In the genomic region with DNA sequence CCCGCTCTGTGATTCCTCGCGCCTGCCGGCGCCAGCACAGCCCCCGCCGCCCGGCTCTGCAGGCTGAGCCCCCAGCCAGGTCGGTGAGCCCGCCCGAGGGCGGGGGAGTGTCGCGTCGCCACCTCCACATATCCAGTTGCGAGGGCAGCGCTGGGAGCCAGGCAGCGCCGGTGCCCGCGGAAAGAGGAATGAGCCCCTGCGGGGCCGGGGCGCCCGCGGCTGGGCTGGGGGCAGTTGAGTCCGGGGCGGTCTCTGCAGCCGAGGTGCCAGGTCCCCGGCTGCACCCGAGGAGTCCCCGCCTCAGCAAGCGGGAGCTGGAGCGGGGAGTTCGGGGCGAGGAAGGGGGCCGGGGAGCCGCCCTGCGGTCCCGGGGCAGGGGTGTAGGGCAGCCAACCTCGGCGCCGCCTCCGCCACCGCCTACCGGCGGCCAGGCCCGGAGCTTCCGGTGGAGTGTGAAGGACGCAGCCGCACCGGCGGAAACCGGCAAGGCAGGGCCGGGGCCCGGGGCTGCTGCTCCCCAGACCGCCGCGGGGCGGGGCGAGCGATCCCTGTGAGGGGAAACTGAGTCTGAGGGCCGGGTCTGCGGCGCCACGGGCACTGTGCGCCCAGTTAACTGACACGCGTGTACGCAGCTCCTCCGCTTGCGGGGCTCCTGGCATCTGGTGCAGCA, we compare ENCODE assay signal across 1 cellular context.
TF ChIP-seq lines count a peak whose summit lies in the region.

No MANE protein-coding gene starts in this region.

TF ChIP-seq in K562, 482 proteins besides CTCF, POLR2A, EP300 and RAD21:
- TF ChIP-seq, protein P1, sequence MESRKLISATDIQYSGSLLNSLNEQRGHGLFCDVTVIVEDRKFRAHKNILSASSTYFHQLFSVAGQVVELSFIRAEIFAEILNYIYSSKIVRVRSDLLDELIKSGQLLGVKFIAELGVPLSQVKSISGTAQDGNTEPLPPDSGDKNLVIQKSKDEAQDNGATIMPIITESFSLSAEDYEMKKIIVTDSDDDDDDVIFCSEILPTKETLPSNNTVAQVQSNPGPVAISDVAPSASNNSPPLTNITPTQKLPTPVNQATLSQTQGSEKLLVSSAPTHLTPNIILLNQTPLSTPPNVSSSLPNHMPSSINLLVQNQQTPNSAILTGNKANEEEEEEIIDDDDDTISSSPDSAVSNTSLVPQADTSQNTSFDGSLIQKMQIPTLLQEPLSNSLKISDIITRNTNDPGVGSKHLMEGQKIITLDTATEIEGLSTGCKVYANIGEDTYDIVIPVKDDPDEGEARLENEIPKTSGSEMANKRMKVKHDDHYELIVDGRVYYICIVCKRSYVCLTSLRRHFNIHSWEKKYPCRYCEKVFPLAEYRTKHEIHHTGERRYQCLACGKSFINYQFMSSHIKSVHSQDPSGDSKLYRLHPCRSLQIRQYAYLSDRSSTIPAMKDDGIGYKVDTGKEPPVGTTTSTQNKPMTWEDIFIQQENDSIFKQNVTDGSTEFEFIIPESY (CRISPR knock-in tag; IDR thresholded peaks at IDR 0.05), result peak; percentile 39; the same call in 1 of the 2 replicates
- no peak for TF ChIP-seq PTTG1 (tag; IDR thresholded peaks at IDR 0.05; ENCODE audit: low read depth)
- TF ChIP-seq, protein P2, sequence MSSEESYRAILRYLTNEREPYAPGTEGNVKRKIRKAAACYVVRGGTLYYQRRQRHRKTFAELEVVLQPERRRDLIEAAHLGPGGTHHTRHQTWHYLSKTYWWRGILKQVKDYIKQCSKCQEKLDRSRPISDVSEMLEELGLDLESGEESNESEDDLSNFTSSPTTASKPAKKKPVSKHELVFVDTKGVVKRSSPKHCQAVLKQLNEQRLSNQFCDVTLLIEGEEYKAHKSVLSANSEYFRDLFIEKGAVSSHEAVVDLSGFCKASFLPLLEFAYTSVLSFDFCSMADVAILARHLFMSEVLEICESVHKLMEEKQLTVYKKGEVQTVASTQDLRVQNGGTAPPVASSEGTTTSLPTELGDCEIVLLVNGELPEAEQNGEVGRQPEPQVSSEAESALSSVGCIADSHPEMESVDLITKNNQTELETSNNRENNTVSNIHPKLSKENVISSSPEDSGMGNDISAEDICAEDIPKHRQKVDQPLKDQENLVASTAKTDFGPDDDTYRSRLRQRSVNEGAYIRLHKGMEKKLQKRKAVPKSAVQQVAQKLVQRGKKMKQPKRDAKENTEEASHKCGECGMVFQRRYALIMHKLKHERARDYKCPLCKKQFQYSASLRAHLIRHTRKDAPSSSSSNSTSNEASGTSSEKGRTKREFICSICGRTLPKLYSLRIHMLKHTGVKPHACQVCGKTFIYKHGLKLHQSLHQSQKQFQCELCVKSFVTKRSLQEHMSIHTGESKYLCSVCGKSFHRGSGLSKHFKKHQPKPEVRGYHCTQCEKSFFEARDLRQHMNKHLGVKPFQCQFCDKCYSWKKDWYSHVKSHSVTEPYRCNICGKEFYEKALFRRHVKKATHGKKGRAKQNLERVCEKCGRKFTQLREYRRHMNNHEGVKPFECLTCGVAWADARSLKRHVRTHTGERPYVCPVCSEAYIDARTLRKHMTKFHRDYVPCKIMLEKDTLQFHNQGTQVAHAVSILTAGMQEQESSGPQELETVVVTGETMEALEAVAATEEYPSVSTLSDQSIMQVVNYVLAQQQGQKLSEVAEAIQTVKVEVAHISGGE (CRISPR knock-in tag; IDR thresholded peaks at IDR 0.05), result peak in 1 of 3 experiments; percentile 41; a peak in 1 of 6 replicates
